ENCODE assay signal across 16 cellular contexts in the genomic region with DNA sequence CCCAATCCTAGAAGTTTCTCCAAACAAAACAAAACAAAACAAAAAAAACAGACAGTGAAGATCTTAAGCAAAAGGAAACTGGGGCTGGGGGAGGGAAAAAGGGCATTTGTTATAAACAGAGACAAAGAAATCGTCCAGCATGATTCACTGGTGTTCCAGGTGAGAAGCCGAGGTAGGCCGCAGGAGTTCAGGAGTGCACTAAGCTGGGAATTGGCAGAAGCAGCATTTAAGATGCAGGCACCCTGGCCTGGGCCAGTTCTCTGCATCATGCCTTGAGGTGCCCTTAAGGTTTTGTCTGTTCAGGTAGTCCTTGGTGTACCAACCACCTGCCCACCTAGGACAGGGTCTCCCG. TPM values are rescaled to one million over a fixed set of nuclear protein-coding genes. Genes with fewer than 3 reads are reported as not detected.
A peak's percentile ranks its signal among the peaks of the same experiment; 100 is the strongest.
DNase-seq lines count a peak whose midpoint lies in the region; ATAC-seq, FAIRE-seq and TF ChIP-seq lines count a peak whose summit lies in the region.
"Had no signal": no experiment of that assay in that cellular context is flagged by ENCODE, and none has a peak within 500 bp of the region (broad histone marks: within the 10 kb centered on the region; RNA-seq: fewer than 3 reads in every experiment).

No MANE protein-coding gene starts in this region.

- ATAC-seq in GM19467 (IDR thresholded peaks at IDR 0.05; ENCODE audit: unreplicated experiment): no peak
- no peak for ATAC-seq in HG03196 (IDR thresholded peaks at IDR 0.05; ENCODE audit: unreplicated experiment)

- no peak for TF ChIP-seq POLR2A in adrenal gland (IDR thresholded peaks at IDR 0.05)

- H3K4me3 ChIP-seq in adrenal gland (peak overlapping the region in 1 of 4 donors; percentile 74), kidney (ENCODE audit: low read length in 2 of 2) (peak overlapping the region; percentile 20 to 34), skeletal muscle tissue (ENCODE audit: low read length in 3 of 3) (no peak overlapping the region)
- H3K4me3 ChIP-seq: BLaER1, thoracic aorta had no signal

- H3K9ac ChIP-seq in kidney (ENCODE audit: low read length in 2 of 2) (no peak overlapping the region), skeletal muscle tissue (ENCODE audit: low read depth in 1 of 3, low read length in 3 of 3) (no peak overlapping the region)
- H3K9ac ChIP-seq: BLaER1 had no signal

- peaks cover 67 to 68% of the 10 kb centered on the region in 2 donors for H3K4me1 ChIP-seq in adrenal gland (replicated peaks in 1 of 2)
- H3K4me1 ChIP-seq in kidney (ENCODE audit: control insufficient read depth in 1 of 2, insufficient read depth in 1 of 2, low read depth in 1 of 2, low read length in 2 of 2): peaks cover 0 to 10% of the 10 kb centered on the region in 2 donors
- H3K4me1 ChIP-seq in skeletal muscle tissue (ENCODE audit: control insufficient read depth in 3 of 3, insufficient read depth in 3 of 3, low read length in 3 of 3): peaks cover 4 to 17% (median 8%) of the 10 kb centered on the region in 3 donors

- no peaks in the 10 kb centered on the region for H3K27me3 ChIP-seq in adrenal gland
- H3K27me3 ChIP-seq in skeletal muscle tissue (ENCODE audit: control insufficient read depth in 3 of 3, insufficient read depth in 3 of 3, low read length in 3 of 3): peaks cover 1 to 4% (median 3%) of the 10 kb centered on the region in 3 donors

- intact Hi-C loops in adrenal gland (cut with DNase I) (no loop called here), kidney (cut with DNase I) (no loop called here)

- 29 to 42% (median 38%) methylated on average over 3 to 4 of the region's 4 CpGs for WGBS in adrenal gland, 4 donors

- TF ChIP-seq CTCF in adrenal gland (IDR thresholded peaks at IDR 0.05) (peak in 1 of 6 experiments; percentile 2), kidney (IDR thresholded peaks at IDR 0.05; ENCODE audit: borderline replicate concordance, extremely low read depth, insufficient read depth) (no peak)

- H3K9me3 ChIP-seq in adrenal gland (replicated peaks in 1 of 3) (no peaks in the 10 kb centered on the region), kidney (ENCODE audit: control insufficient read depth in 1 of 2, low read length in 2 of 2) (no peaks in the 10 kb centered on the region), skeletal muscle tissue (ENCODE audit: control insufficient read depth in 3 of 3, low read length in 3 of 3) (no peaks in the 10 kb centered on the region)
- H3K9me3 ChIP-seq: BLaER1, thoracic aorta had no signal

- FAIRE-seq in kidney (lab: Jason Lieb, UNC): no peak
- FAIRE-seq: keratinocyte had no signal

- DNase-seq in ELR (ENCODE audit: low read depth) (peak; percentile 55), adrenal gland (peak in 2 of 7 donors; percentile 46 to 51), kidney (no peak), Ammon's horn (ENCODE audit: low spot score) (no peak), cerebellar nuclear complex (lab: John Stamatoyannopoulos, UW) (no peak)
- DNase-seq: activated CD4-positive, CD25-positive, alpha-beta regulatory T cell treated with anti-CD3 and anti-CD28 coated beads, Interleukin-2, amount 50 U/mL, for 72 hours; activated CD8-positive, alpha-beta memory T cell treated with anti-CD3 and anti-CD28 coated beads, Interleukin-2, amount 50 U/mL, for 48 hours; activated naive CD4-positive, alpha-beta T cell treated with Interleukin-2 at 50 U/mL for 16 hours; effector CD8-positive, alpha-beta T cell; posterior cingulate gyrus had no signal

- H3K36me3 ChIP-seq in adrenal gland (replicated peaks in 1 of 2): peaks cover 0 to 64% of the 10 kb centered on the region in 2 donors
- peaks cover 0 to 9% of the 10 kb centered on the region in 2 donors for H3K36me3 ChIP-seq in kidney (ENCODE audit: control insufficient read depth in 1 of 2, insufficient read depth in 2 of 2, low read length in 2 of 2)
- H3K36me3 ChIP-seq in skeletal muscle tissue (ENCODE audit: control insufficient read depth in 3 of 3, insufficient read depth in 3 of 3, low read length in 3 of 3): peaks cover 21 to 52% (median 33%) of the 10 kb centered on the region in 3 donors
- H3K36me3 ChIP-seq: thoracic aorta had no signal

- H3K27ac ChIP-seq in adrenal gland (peak overlapping the region; percentile 73 to 99 (median 93)), kidney (ENCODE audit: low read depth in 2 of 2, low read length in 2 of 2) (peak overlapping the region; percentile 33 to 69), skeletal muscle tissue (ENCODE audit: low read depth, low read length) (peak overlapping the region; percentile 54)
- H3K27ac ChIP-seq: BLaER1, thoracic aorta had no signal

RNA-seq across cellular contexts. Expression of gene TBX3, which starts 11.2 kb away (rescaled TPM):
- total RNA-seq in adrenal gland (100 to 1,000 TPM; 273 to 602 (median 396) TPM), kidney (18.0 TPM), skeletal muscle tissue (16.7 TPM)
- polyA plus RNA-seq in adrenal gland (100 to 1,000 TPM; 172 to 216 (median 181) TPM), kidney (ENCODE audit: insufficient read depth, low read depth, low replicate concordance) (10.5 TPM)

Comparison
In these comparisons a context has a peak if more than half of its experiments do, and no peak if none do; other contexts are left out.
1. H3K4me3 ChIP-seq: peak in kidney (2 of 2); none in skeletal muscle tissue (0 of 3).
2. RNA of gene TBX3, which starts 11.2 kb away (total RNA-seq): 273 to 602 TPM in adrenal gland; 18.0 TPM in kidney (single experiment) and 16.7 TPM in skeletal muscle tissue (single experiment); every median in the first group is over 10 times any median in the second.
3. Peak in every context shown above with its lines, with median percentiles within 50 percentile points of each other: H3K27ac ChIP-seq.